In genomic region chr13:82654851-82655517, GRCh38 we compare ENCODE assay signal across 8 cellular contexts.
DNase-seq lines count a peak whose midpoint lies in the region; ATAC-seq, FAIRE-seq and TF ChIP-seq lines count a peak whose summit lies in the region.

No MANE protein-coding gene starts in this region.

- POLR2A ChIA-PET in CD4-positive, alpha-beta memory T cell (lab: Charles Lee; ENCODE audit: partially characterized antibody), result no interaction called here

- ATAC-seq in Right ventricle myocardium inferior (peak; percentile 98), GM19463 (IDR thresholded peaks at IDR 0.05; ENCODE audit: unreplicated experiment) (no peak), GM19324 (IDR thresholded peaks at IDR 0.05; ENCODE audit: low FRiP score, unreplicated experiment) (no peak)

- peaks cover 0 to 2% (median 0%) of the 10 kb centered on the region in 8 donors for H3K9me3 Mint-ChIP-seq in CD4-positive, alpha-beta memory T cell

- CTCF ChIA-PET in CD4-positive, alpha-beta memory T cell (lab: Charles Lee; ENCODE audit: partially characterized antibody), result no interaction called here

- no peak overlapping the region for H3K4me3 Mint-ChIP-seq in CD4-positive, alpha-beta memory T cell

- peak; percentile 6 for FAIRE-seq in H54 (lab: Jason Lieb, UNC)
- FAIRE-seq in GM12891 (lab: Jason Lieb, UNC), result no peak

- H3K27me3 ChIP-seq in ascending aorta, result no peaks in the 10 kb centered on the region
- H3K27me3 ChIP-seq in skeletal muscle satellite cell (ENCODE audit: control insufficient read depth, insufficient read depth, low read length), result no peaks in the 10 kb centered on the region
- no peaks in the 10 kb centered on the region for H3K27me3 ChIP-seq in CD4-positive, alpha-beta memory T cell (ENCODE audit: insufficient read depth, low read length)

- peak overlapping the region in 1 of 2 donors; percentile 0 for H3K4me3 ChIP-seq in ascending aorta
- H3K4me3 ChIP-seq in skeletal muscle satellite cell (ENCODE audit: low read length), result no peak overlapping the region
- H3K4me3 ChIP-seq in CD4-positive, alpha-beta memory T cell (ENCODE audit: low read length in 2 of 2), result no peak overlapping the region

- intact Hi-C loops in ascending aorta (cut with DNase I) (no loop called here), Right ventricle myocardium inferior (cut with DNase I) (no loop called here)
- intact Hi-C loops in CD4-positive, alpha-beta memory T cell (cut with micrococcal nuclease), result no loop called here

- H3K36me3 ChIP-seq in ascending aorta (no peaks in the 10 kb centered on the region), skeletal muscle satellite cell (ENCODE audit: insufficient read depth, low read length) (no peaks in the 10 kb centered on the region)
- H3K36me3 ChIP-seq in CD4-positive, alpha-beta memory T cell (ENCODE audit: insufficient read depth, low read length), result no peaks in the 10 kb centered on the region

- H3K27ac ChIP-seq in ascending aorta, result peak overlapping the region; percentile 52 to 63
- H3K27ac ChIP-seq in CD4-positive, alpha-beta memory T cell (ENCODE audit: low read depth, low read length), result no peak overlapping the region

- no peaks in the 10 kb centered on the region for H3K4me1 Mint-ChIP-seq in CD4-positive, alpha-beta memory T cell

- no peak for TF ChIP-seq CTCF in ascending aorta (IDR thresholded peaks at IDR 0.05)

- no peaks in the 10 kb centered on the region for H3K36me3 Mint-ChIP-seq in CD4-positive, alpha-beta memory T cell

- H3K27ac Mint-ChIP-seq in CD4-positive, alpha-beta memory T cell, result no peak overlapping the region

- no peaks in the 10 kb centered on the region for H3K9me3 ChIP-seq in ascending aorta
- no peaks in the 10 kb centered on the region for H3K9me3 ChIP-seq in skeletal muscle satellite cell (replicated peaks; ENCODE audit: low read length)
- no peaks in the 10 kb centered on the region for H3K9me3 ChIP-seq in CD4-positive, alpha-beta memory T cell (ENCODE audit: control insufficient read depth in 1 of 2, low read length in 2 of 2)

- H3K27me3 Mint-ChIP-seq in CD4-positive, alpha-beta memory T cell, result no peaks in the 10 kb centered on the region

- H3K4me1 ChIP-seq in ascending aorta (no peaks in the 10 kb centered on the region), skeletal muscle satellite cell (ENCODE audit: control insufficient read depth, insufficient read depth, low read length) (peaks cover 7% of the 10 kb centered on the region)
- H3K4me1 ChIP-seq in CD4-positive, alpha-beta memory T cell (ENCODE audit: insufficient read depth, low read length), result no peaks in the 10 kb centered on the region

- DNase-seq in H54 (ENCODE audit: insufficient read length, low spot score) (peak; percentile 9), ascending aorta (ENCODE audit: low spot score in 2 of 2) (peak; percentile 43 to 85), Right ventricle myocardium inferior (ENCODE audit: missing footprints) (peak; percentile 90), GM12891 (ENCODE audit: insufficient read length, low spot score) (no peak)
- no peak for DNase-seq in CD4-positive, alpha-beta memory T cell

- H3K9ac ChIP-seq in skeletal muscle satellite cell (ENCODE audit: low read depth, low read length), result no peak overlapping the region

- H3K4me2 ChIP-seq in skeletal muscle satellite cell (ENCODE audit: low read length), result peak overlapping the region; percentile 52

- TF ChIP-seq POLR2A in H54 (IDR thresholded peaks at IDR 0.05; ENCODE audit: low read depth, low read length), result no peak
- no peak for TF ChIP-seq POLR2A in GM12891 (IDR thresholded peaks at IDR 0.05; ENCODE audit: low read depth, low read length)

TF ChIP-seq in GM12891, 5 proteins besides CTCF, POLR2A, EP300 and RAD21:
- no peak for TF ChIP-seq POLR2AphosphoS5 (IDR thresholded peaks at IDR 0.05; ENCODE audit: low read depth, low read length)
- no peak for TF ChIP-seq TAF1 (IDR thresholded peaks at IDR 0.05; ENCODE audit: low read depth, low read length)
- TF ChIP-seq SPI1 (IDR thresholded peaks at IDR 0.05; ENCODE audit: low read depth, low read length), result no peak
- TF ChIP-seq POU2F2 (IDR thresholded peaks at IDR 0.05; ENCODE audit: low read depth, low read length), result no peak

Comparison
In these comparisons a context has a peak if more than half of its experiments do, and no peak if none do; other contexts are left out.
1. DNase-seq: peak in H54 (single experiment), ascending aorta (2 of 2) and Right ventricle myocardium inferior (single experiment); none in GM12891 (single experiment) and CD4-positive, alpha-beta memory T cell (0 of 5).